In genomic region chr15:96023081-96023480, GRCh38 we compare ENCODE assay signal across 28 cellular contexts.
"Had no signal": no experiment of that assay in that cellular context is flagged by ENCODE, and none has a peak within 500 bp of the region (broad histone marks: within the 10 kb centered on the region; RNA-seq: fewer than 3 reads in every experiment).

No MANE protein-coding gene starts in this region.

- DNase-seq: colonic mucosa; cortex of kidney; dermis blood vessel endothelial cell; dorsolateral prefrontal cortex; effector CD4-positive, alpha-beta T cell; effector CD8-positive, alpha-beta T cell; effector memory CD4-positive, alpha-beta T cell; effector memory CD8-positive, alpha-beta T cell; endodermal cell; erythroblast; esophagus squamous epithelium; foreskin fibroblast; foreskin keratinocyte; foreskin melanocyte; gastrocnemius medialis; glutamatergic neuron; head of caudate nucleus; heart left ventricle; heart right ventricle had no signal

- H3K36me3 ChIP-seq: colonic mucosa, esophagus muscularis mucosa, esophagus squamous epithelium, gastrocnemius medialis, gastroesophageal sphincter, heart left ventricle, heart right ventricle had no signal

- H3K27ac ChIP-seq: colonic mucosa, coronary artery, dorsolateral prefrontal cortex, epithelial cell of prostate, esophagus muscularis mucosa, esophagus squamous epithelium, foreskin keratinocyte, gastrocnemius medialis, gastroesophageal sphincter, heart left ventricle, heart right ventricle had no signal

- H3K4me3 ChIP-seq: colonic mucosa, coronary artery, dorsolateral prefrontal cortex, esophagus muscularis mucosa, esophagus squamous epithelium, gastrocnemius medialis, gastroesophageal sphincter, heart left ventricle, heart right ventricle had no signal

- FAIRE-seq: colon, endometrium, endothelial cell of umbilical vein, frontal cortex had no signal

- H3K4me1 ChIP-seq: colonic mucosa, esophagus muscularis mucosa, esophagus squamous epithelium, gastrocnemius medialis, gastroesophageal sphincter, heart left ventricle, heart right ventricle had no signal

- H3K27me3 ChIP-seq: colonic mucosa, esophagus muscularis mucosa, esophagus squamous epithelium, foreskin keratinocyte, gastrocnemius medialis, gastroesophageal sphincter, heart left ventricle, heart right ventricle had no signal

- H3K9me3 ChIP-seq: colonic mucosa, esophagus muscularis mucosa, esophagus squamous epithelium, gastrocnemius medialis, gastroesophageal sphincter had no signal

- ATAC-seq: effector memory CD8-positive, alpha-beta T cell; esophagus mucosa; foreskin keratinocyte; gastrocnemius medialis; gastroesophageal sphincter; heart left ventricle; heart right ventricle had no signal
